ENCODE assay signal across 1 cellular context in genomic region chr6:3355358-3356055, GRCh38.
TF ChIP-seq lines count a peak whose summit lies in the region.

No MANE protein-coding gene starts in this region.

TF ChIP-seq in IMR-90, 13 proteins besides CTCF, POLR2A, EP300 and RAD21:
- no peak for TF ChIP-seq USF2 (IDR thresholded peaks at IDR 0.05; ENCODE audit: low read depth, low read length)
TF ChIP-seq in IMR-90: peak in this region for 0.
